ENCODE assay signal across 13 cellular contexts in genomic region chr5:160462167-160462566, GRCh38. TPM values are rescaled to one million over a fixed set of nuclear protein-coding genes. Genes with fewer than 3 reads are reported as not detected.
DNase-seq lines count a peak whose midpoint lies in the region; ATAC-seq and TF ChIP-seq lines count a peak whose summit lies in the region.
"Had no signal": no experiment of that assay in that cellular context is flagged by ENCODE, and none has a peak within 500 bp of the region (broad histone marks: within the 10 kb centered on the region; RNA-seq: fewer than 3 reads in every experiment).

No MANE protein-coding gene starts in this region.

- H3K4me1 Mint-ChIP-seq in CD4-positive, alpha-beta T cell (ENCODE audit: low read depth), result peaks cover 32% of the 10 kb centered on the region

- H3K27ac ChIP-seq in CD4-positive, alpha-beta T cell (ENCODE audit: low read depth, low read length), result no peak overlapping the region
- no peak overlapping the region for H3K27ac ChIP-seq in dorsolateral prefrontal cortex
- H3K27ac ChIP-seq: adrenal gland, esophagus muscularis mucosa, lower lobe of right lung had no signal

- ATAC-seq in CD4-positive, alpha-beta T cell (ENCODE audit: poor library complexity), result no peak
- ATAC-seq in GM18873 (IDR thresholded peaks at IDR 0.05; ENCODE audit: low FRiP score, unreplicated experiment) (peak; percentile 45), HG02642 (IDR thresholded peaks at IDR 0.05; ENCODE audit: poor library complexity, unreplicated experiment) (peak; percentile 30), Right ventricle myocardium inferior (no peak)
- ATAC-seq: lower lobe of right lung had no signal

- DNase-seq in CD4-positive, alpha-beta T cell, result no peak
- peak; percentile 16 for DNase-seq in MV-4-11 (lab: John Stamatoyannopoulos, UW)
- DNase-seq in activated effector memory CD4-positive, alpha-beta T cell treated with anti-CD3 and anti-CD28 coated beads, Interleukin-2, amount 50 U/mL, for 16 hours, result no peak
- DNase-seq in putamen (ENCODE audit: low spot score), result no peak
- no peak for DNase-seq in Right ventricle myocardium inferior (ENCODE audit: missing footprints)
- DNase-seq in dorsolateral prefrontal cortex, result no peak
- DNase-seq: activated CD8-positive, alpha-beta memory T cell treated with anti-CD3 and anti-CD28 coated beads, Interleukin-2, amount 50 U/mL, for 48 hours; adrenal gland; lower lobe of right lung; stimulated activated CD4-positive, alpha-beta T cell treated with anti-CD3 and anti-CD28 coated beads, Interleukin-2, amount 100 ng/mL, for 24 hours had no signal

- intact Hi-C loops in CD4-positive, alpha-beta T cell (cut with DNase I, micrococcal nuclease), result no loop called here
- intact Hi-C loops in Right ventricle myocardium inferior (cut with DNase I) (no loop called here), dorsolateral prefrontal cortex (cut with DNase I) (no loop called here)

- peak overlapping the region; percentile 9 for H3K27ac Mint-ChIP-seq in CD4-positive, alpha-beta T cell

- no peak overlapping the region for H3K4me3 ChIP-seq in dorsolateral prefrontal cortex
- H3K4me3 ChIP-seq: adrenal gland, esophagus muscularis mucosa, lower lobe of right lung had no signal

- H3K9me3 Mint-ChIP-seq in CD4-positive, alpha-beta T cell, result no peaks in the 10 kb centered on the region

- no peak overlapping the region for H3K4me3 Mint-ChIP-seq in CD4-positive, alpha-beta T cell

- H3K36me3 Mint-ChIP-seq in CD4-positive, alpha-beta T cell (ENCODE audit: low read depth), result no peaks in the 10 kb centered on the region

- CTCF ChIA-PET in CD4-positive, alpha-beta T cell (lab: Charles Lee), result no interaction called here

- H3K27me3 ChIP-seq in CD4-positive, alpha-beta T cell (ENCODE audit: control insufficient read depth, insufficient read depth, low read length), result no peaks in the 10 kb centered on the region
- H3K27me3 ChIP-seq in dorsolateral prefrontal cortex, result no peaks in the 10 kb centered on the region
- H3K27me3 ChIP-seq: adrenal gland, esophagus muscularis mucosa had no signal

- no peaks in the 10 kb centered on the region for H3K9me3 ChIP-seq in CD4-positive, alpha-beta T cell (ENCODE audit: control insufficient read depth, low read length)
- H3K9me3 ChIP-seq: adrenal gland, esophagus muscularis mucosa, lower lobe of right lung had no signal

- TF ChIP-seq CTCF in CD4-positive, alpha-beta T cell (IDR thresholded peaks at IDR 0.05), result no peak
- TF ChIP-seq CTCF in dorsolateral prefrontal cortex (IDR thresholded peaks at IDR 0.05 in 54 of 56, conservative IDR thresholded peaks at IDR 0.05 in 2 of 56; ENCODE audit: low read depth in 1 of 56, partially characterized antibody in 56 of 56), result no peak

- POLR2A ChIA-PET in CD4-positive, alpha-beta T cell (lab: Charles Lee), result no interaction called here

- no peaks in the 10 kb centered on the region for H3K27me3 Mint-ChIP-seq in CD4-positive, alpha-beta T cell

RNA-seq across cellular contexts. Expression of gene PTTG1, which starts 40.5 kb away (rescaled TPM):
- total RNA-seq in CD4-positive, alpha-beta T cell, result 10 to 100 TPM; 15.1 to 17.6 TPM
- total RNA-seq in Right ventricle myocardium inferior (1.4 TPM), dorsolateral prefrontal cortex (10 to 100 TPM in 31 of 120 experiments, 1 to 10 TPM in 89; 2.1 to 17.4 (median 7.5) TPM)

RNA-seq across cellular contexts. Expression of gene SLU7, which starts 43.3 kb away (rescaled TPM):
- total RNA-seq in CD4-positive, alpha-beta T cell, result 100 to 1,000 TPM in 1 of 2 experiments, 10 to 100 TPM in 1; 99.9 to 106 TPM
- total RNA-seq in Right ventricle myocardium inferior (46.9 TPM), dorsolateral prefrontal cortex (100 to 1,000 TPM in 19 of 120 experiments, 10 to 100 TPM in 101; 41.4 to 128 (median 79.4) TPM)

Comparison
In these comparisons a context has a peak if more than half of its experiments do, and no peak if none do; other contexts are left out.
1. ATAC-seq: peak in GM18873 (single experiment) and HG02642 (single experiment); none in CD4-positive, alpha-beta T cell (single experiment) and Right ventricle myocardium inferior (single experiment).